Comparison of ENCODE assay signal across 24 cellular contexts in the genomic region with DNA sequence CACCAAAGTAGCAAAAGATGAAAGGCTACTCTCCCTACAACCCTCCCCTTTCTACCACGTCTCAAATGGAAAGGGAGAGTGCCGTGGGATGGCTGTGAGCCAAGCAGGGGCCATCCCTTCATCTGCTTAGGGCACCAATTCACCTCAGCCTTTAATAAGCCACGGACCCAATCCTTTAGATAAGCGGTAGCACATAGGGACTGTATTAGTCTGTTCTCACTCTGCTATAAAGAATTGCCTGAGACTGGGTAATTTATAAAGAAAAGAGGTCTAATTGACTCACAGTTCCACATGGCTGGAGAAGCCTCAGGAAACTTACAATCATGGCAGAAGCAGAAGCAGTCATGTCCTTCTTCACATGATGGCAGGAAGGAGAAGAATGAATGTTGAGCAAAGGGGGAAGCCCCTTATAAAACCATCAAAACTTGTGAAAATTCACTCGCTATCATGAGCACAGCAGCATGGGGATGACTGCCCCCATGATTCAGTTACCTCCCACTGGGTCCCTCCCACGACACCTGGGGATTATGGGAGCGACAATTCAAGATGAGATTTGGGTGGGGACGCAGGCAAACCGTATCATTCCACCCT.
"Had no signal": no experiment of that assay in that cellular context is flagged by ENCODE, and none has a peak within 500 bp of the region (broad histone marks: within the 10 kb centered on the region; RNA-seq: fewer than 3 reads in every experiment).

No MANE protein-coding gene starts in this region.

- H3K27me3 ChIP-seq: gastrocnemius medialis, left lung had no signal

- H3K27ac Mint-ChIP-seq: mesothelial cell of epicardium, naive B cell had no signal

- H3K9me3 ChIP-seq: gastrocnemius medialis had no signal

- DNase-seq: dermis blood vessel endothelial cell; dorsolateral prefrontal cortex; effector CD4-positive, alpha-beta T cell; effector memory CD4-positive, alpha-beta T cell; esophagus squamous epithelium; foreskin fibroblast; foreskin melanocyte; gastrocnemius medialis; glutamatergic neuron; head of caudate nucleus; heart right ventricle; hippocampal formation; left cardiac atrium; left lung; left ventricle myocardium superior; lower lobe of right lung; mucosa of descending colon; naive B cell had no signal

- H3K4me1 Mint-ChIP-seq: mesothelial cell of epicardium had no signal

- H3K27ac ChIP-seq: coronary artery, dorsolateral prefrontal cortex, esophagus squamous epithelium, gastrocnemius medialis, heart right ventricle, left lung, lower lobe of right lung had no signal

- FAIRE-seq: colon, endothelial cell of umbilical vein, islet of Langerhans, keratinocyte had no signal

- ATAC-seq: gastrocnemius medialis, heart right ventricle, left cardiac atrium, left lung, left ventricle myocardium superior, lower lobe of right lung, mucosa of descending colon had no signal

- H3K36me3 ChIP-seq: esophagus squamous epithelium, gastrocnemius medialis, heart right ventricle, left lung, lower lobe of right lung had no signal

- H3K4me1 ChIP-seq: esophagus squamous epithelium, gastrocnemius medialis, heart right ventricle, lower lobe of right lung had no signal

- H3K4me3 ChIP-seq: coronary artery, dorsolateral prefrontal cortex, esophagus squamous epithelium, gastrocnemius medialis, heart right ventricle, left lung, lower lobe of right lung, mucosa of descending colon had no signal

- H3K4me3 Mint-ChIP-seq: mesothelial cell of epicardium had no signal

- H3K36me3 Mint-ChIP-seq: mesothelial cell of epicardium had no signal
